15 cellular contexts compared by ENCODE assay signal in genomic region chr1:228362141-228362883, GRCh38. TPM values are rescaled to one million over a fixed set of nuclear protein-coding genes. Genes with fewer than 3 reads are reported as not detected.
"Had no signal": no experiment of that assay in that cellular context is flagged by ENCODE, and none has a peak within 500 bp of the region (broad histone marks: within the 10 kb centered on the region; RNA-seq: fewer than 3 reads in every experiment).

No MANE protein-coding gene starts in this region.

- DNase-seq: foreskin fibroblast; head of caudate nucleus; naive B cell; stimulated activated CD4-positive, alpha-beta T cell treated with anti-CD3 and anti-CD28 coated beads, Interleukin-4, amount 100 ng/mL, for 1 hour; stimulated activated CD8-positive, alpha-beta memory T cell treated with anti-CD3 and anti-CD28 coated beads, Interleukin-4, amount 100 ng/mL, for 48 hours; stomach had no signal

- H3K27ac ChIP-seq: breast epithelium, dorsolateral prefrontal cortex, esophagus muscularis mucosa, stomach had no signal

- H3K27me3 ChIP-seq: breast epithelium, dorsolateral prefrontal cortex had no signal

- H3K9me3 ChIP-seq: breast epithelium, esophagus muscularis mucosa, stomach had no signal

- H3K9me3 Mint-ChIP-seq: naive B cell had no signal

- FAIRE-seq: endometrium, keratinocyte, urothelium cell line had no signal

- ATAC-seq: T-helper 17 cell had no signal

- H3K36me3 ChIP-seq: breast epithelium, esophagus muscularis mucosa, stomach had no signal

- H3K4me1 ChIP-seq: breast epithelium, stomach had no signal

- H3K27ac Mint-ChIP-seq: activated naive CD8-positive, alpha-beta T cell; T-helper 17 cell had no signal

- H3K4me3 ChIP-seq: breast epithelium, dorsolateral prefrontal cortex, esophagus muscularis mucosa, lung, stomach had no signal

- H3K36me3 Mint-ChIP-seq: activated naive CD8-positive, alpha-beta T cell; naive B cell had no signal

RNA-seq across cellular contexts. Expression of gene TRIM17, which starts 54.3 kb away (rescaled TPM):
- total RNA-seq: esophagus muscularis mucosa had no signal
